In genomic region chr16:86461037-86461436, GRCh38 we compare ENCODE assay signal across 22 cellular contexts. TPM values are rescaled to one million over a fixed set of nuclear protein-coding genes. Genes with fewer than 3 reads are reported as not detected.
"Had no signal": no experiment of that assay in that cellular context is flagged by ENCODE, and none has a peak within 500 bp of the region (broad histone marks: within the 10 kb centered on the region; RNA-seq: fewer than 3 reads in every experiment).

No MANE protein-coding gene starts in this region.

- H3K4me3 ChIP-seq: coronary artery, esophagus squamous epithelium, lung, mucosa of descending colon, neural progenitor cell, right atrium auricular region, skin epidermis, thyroid gland had no signal

- FAIRE-seq: endothelial cell of umbilical vein had no signal

- H3K9ac ChIP-seq: neural progenitor cell, parathyroid adenoma had no signal

- H3K9me3 ChIP-seq: mucosa of descending colon, thyroid gland had no signal

- H3K27ac ChIP-seq: coronary artery, neural progenitor cell, parathyroid adenoma, right atrium auricular region, skin epidermis, thyroid gland had no signal

- H3K4me2 ChIP-seq: neural progenitor cell had no signal

- H3K27me3 ChIP-seq: right atrium auricular region, thyroid gland had no signal

- H3K36me3 ChIP-seq: esophagus squamous epithelium, neural progenitor cell, right atrium auricular region, thyroid gland had no signal

- DNase-seq: dermis blood vessel endothelial cell; effector memory CD4-positive, alpha-beta T cell; esophagus squamous epithelium; foreskin melanocyte; hypothalamus; immature natural killer cell; islet precursor cell; mucosa of descending colon; naive thymus-derived CD4-positive, alpha-beta T cell; stimulated activated CD4-positive, alpha-beta T cell treated with anti-CD3 and anti-CD28 coated beads, Interleukin-15, amount 100 ng/mL, for 24 hours; stimulated activated CD4-positive, alpha-beta T cell treated with anti-CD3 and anti-CD28 coated beads, Interleukin-2, amount 100 ng/mL, for 48 hours; stimulated activated naive B cell treated with anti-CD40 and anti-IgM and Interleukin-4, amounts not matched to agents 10 μg/mL and 1 μg/mL and 100 μg/mL, for 72 hours; thyroid gland had no signal

- H3K4me1 ChIP-seq: neural progenitor cell, parathyroid adenoma, right atrium auricular region, thyroid gland had no signal

- ATAC-seq: mucosa of descending colon; naive thymus-derived CD4-positive, alpha-beta T cell; stimulated activated naive B cell treated with anti-CD40 and anti-IgM and Interleukin-4, amounts not matched to agents 10 μg/mL and 1 μg/mL and 100 μg/mL, for 72 hours had no signal

- H2AFZ ChIP-seq: neural progenitor cell, parathyroid adenoma had no signal

RNA-seq across cellular contexts. Expression of gene FOXF1, which starts 49.3 kb away (rescaled TPM):
- total RNA-seq: naive thymus-derived CD4-positive, alpha-beta T cell; osteoblast; progenitor cell of endocrine pancreas had no signal
- polyA plus RNA-seq: immature natural killer cell; naive thymus-derived CD4-positive, alpha-beta T cell had no signal
